8 cellular contexts compared by ENCODE assay signal in genomic region chr2:197498937-197499593, GRCh38. TPM values are rescaled to one million over a fixed set of nuclear protein-coding genes. Genes with fewer than 3 reads are reported as not detected.
DNase-seq lines count a peak whose midpoint lies in the region; ATAC-seq lines count a peak whose summit lies in the region.

No MANE protein-coding gene starts in this region.

- H3K4me1 ChIP-seq in mononuclear cell (ENCODE audit: insufficient read depth, low read length) = peaks cover 39% of the 10 kb centered on the region

- peak; percentile 46 to 61 for DNase-seq in NCI-H2081 (lab: John Stamatoyannopoulos, UW)
- DNase-seq in NCI-H2081 treated with DMSO at 0.1 percent for 48 hours (lab: John Stamatoyannopoulos, UW) = no peak
- DNase-seq in NCI-H226 = peak; percentile 56
- DNase-seq in activated T-cell treated with anti-CD3 and anti-CD28 coated beads for 4 hours = peak; percentile 32
- no peak for DNase-seq in epithelial cell of prostate (ENCODE audit: low read depth, low spot score)
- peak; percentile 5 to 14 for DNase-seq in stimulated activated CD8-positive, alpha-beta memory T cell treated with anti-CD3 and anti-CD28 coated beads, Interleukin-4, amount 100 ng/mL, for 1 hour (ENCODE audit: low read depth in 2 of 2, low spot score in 1 of 2)

- peak; percentile 16 for ATAC-seq in HG02852 (IDR thresholded peaks at IDR 0.05; ENCODE audit: unreplicated experiment)

- H3K9me3 ChIP-seq in mononuclear cell (ENCODE audit: low read depth, low read length) = no peaks in the 10 kb centered on the region

- H3K4me3 ChIP-seq in mononuclear cell (ENCODE audit: low read length) = peak overlapping the region; percentile 71

- H3K27me3 ChIP-seq in mononuclear cell (ENCODE audit: insufficient read depth, low read length) = no peaks in the 10 kb centered on the region

- H3K27ac ChIP-seq in epithelial cell of prostate = peak overlapping the region; percentile 95

RNA-seq across cellular contexts. Expression of gene HSPD1, which starts 0.6 kb away (rescaled TPM):
- total RNA-seq in mononuclear cell = 90.6 TPM

RNA-seq across cellular contexts. Expression of gene HSPE1, which starts 1.1 kb away (rescaled TPM):
- 35.7 TPM for total RNA-seq in mononuclear cell

RNA-seq across cellular contexts. Expression of gene MOB4, which starts 16.8 kb away (rescaled TPM):
- total RNA-seq in mononuclear cell = 87.6 TPM

RNA-seq across cellular contexts. Expression of gene COQ10B, which starts 45.7 kb away (rescaled TPM):
- total RNA-seq in mononuclear cell = 109 TPM

Comparison
In these comparisons a context has a peak if more than half of its experiments do, and no peak if none do; other contexts are left out.
1. DNase-seq: peak in NCI-H2081 (2 of 2), NCI-H226 (single experiment), activated T-cell treated with anti-CD3 and anti-CD28 coated beads for 4 hours (single experiment) and stimulated activated CD8-positive, alpha-beta memory T cell treated with anti-CD3 and anti-CD28 coated beads, Interleukin-4, amount 100 ng/mL, for 1 hour (2 of 2); none in NCI-H2081 treated with DMSO at 0.1 percent for 48 hours (single experiment) and epithelial cell of prostate (single experiment).